In genomic region chr13:30617315-30618185, GRCh38 we compare ENCODE assay signal across 8 cellular contexts. TPM values are rescaled to one million over a fixed set of nuclear protein-coding genes. Genes with fewer than 3 reads are reported as not detected.
A peak's percentile ranks its signal among the peaks of the same experiment; 100 is the strongest.
DNase-seq lines count a peak whose midpoint lies in the region; ATAC-seq and TF ChIP-seq lines count a peak whose summit lies in the region.

Gene USPL1, plus strand, starts transcription at chr13:30617920. Its CDS starts 3,221 bp downstream, at chr13:30621141.

- TF ChIP-seq CTCF in GM10248 (IDR thresholded peaks at IDR 0.05; ENCODE audit: control extremely low read depth, extremely low read depth, low read depth, missing control alignments) (no peak), osteocyte (IDR thresholded peaks at IDR 0.05) (peak; percentile 11), thyroid gland (IDR thresholded peaks at IDR 0.05) (peak in 4 of 6 experiments; percentile 29 to 68 (median 58))

- WGBS in thyroid gland, 2 donors: 0 to 1% methylated on average over 21 to 27 of the region's 78 CpGs

- no peaks in the 10 kb centered on the region for H3K9me3 Mint-ChIP-seq in activated naive CD8-positive, alpha-beta T cell treated with anti-CD3 and anti-CD28 coated beads for 36 hours
- no peaks in the 10 kb centered on the region for H3K9me3 Mint-ChIP-seq in osteocyte (ENCODE audit: unreplicated experiment)

- peak within 1 kb of the TSS; percentile 49 to 93 (median 82) for H3K4me3 ChIP-seq in thyroid gland (replicated peaks in 1 of 3)

- H3K27me3 Mint-ChIP-seq in activated naive CD8-positive, alpha-beta T cell treated with anti-CD3 and anti-CD28 coated beads for 36 hours: no peaks in the 10 kb centered on the region
- no peaks in the 10 kb centered on the region for H3K27me3 Mint-ChIP-seq in osteocyte (ENCODE audit: unreplicated experiment)

- H3K9me3 ChIP-seq in thyroid gland: no peaks in the 10 kb centered on the region

- peaks cover 8% of the 10 kb centered on the region for H3K36me3 Mint-ChIP-seq in activated naive CD8-positive, alpha-beta T cell treated with anti-CD3 and anti-CD28 coated beads for 36 hours
- H3K36me3 Mint-ChIP-seq in osteocyte (ENCODE audit: unreplicated experiment): peaks cover 2% of the 10 kb centered on the region

- peaks cover 35% of the 10 kb centered on the region for H3K4me1 Mint-ChIP-seq in activated naive CD8-positive, alpha-beta T cell treated with anti-CD3 and anti-CD28 coated beads for 36 hours
- H3K4me1 Mint-ChIP-seq in osteocyte (ENCODE audit: unreplicated experiment): peaks cover 14% of the 10 kb centered on the region

- DNase-seq in GM10248 (ENCODE audit: extremely low spot score): peak; percentile 96
- peak; percentile 94 for DNase-seq in NCI-H1092 (lab: John Stamatoyannopoulos, UW)
- DNase-seq in activated naive CD8-positive, alpha-beta T cell treated with anti-CD3 and anti-CD28 coated beads for 36 hours: peak; percentile 98
- peak; percentile 92 to 99 (median 97) for DNase-seq in head of caudate nucleus
- DNase-seq in osteocyte (ENCODE audit: extremely low spot score, unreplicated experiment): peak; percentile 99
- peak; percentile 98 for DNase-seq in thyroid gland

- no peaks in the 10 kb centered on the region for H3K27me3 ChIP-seq in thyroid gland

- POLR2A ChIA-PET in GM10248 (lab: Yijun Ruan, JAX): interaction anchor here (0.6 to 1.4 kb wide), 2 partner anchors 10 to 241 kb away, joined by 3 to 4 read pairs; no protein-coding TSS in a partner anchor

- H3K27ac ChIP-seq in thyroid gland: peak within 1 kb of the TSS; percentile 99 to 100 (median 99)

- no peak within 1 kb of the TSS for H3K27ac Mint-ChIP-seq in activated naive CD8-positive, alpha-beta T cell treated with anti-CD3 and anti-CD28 coated beads for 36 hours
- H3K27ac Mint-ChIP-seq in osteocyte (ENCODE audit: unreplicated experiment): no peak within 1 kb of the TSS

- peaks cover 0 to 4% of the 10 kb centered on the region in 2 donors for H3K36me3 ChIP-seq in thyroid gland

- H3K4me1 ChIP-seq in thyroid gland: peaks cover 10 to 26% of the 10 kb centered on the region in 2 donors

- H3K4me3 Mint-ChIP-seq in activated naive CD8-positive, alpha-beta T cell treated with anti-CD3 and anti-CD28 coated beads for 36 hours: no peak within 1 kb of the TSS
- H3K4me3 Mint-ChIP-seq in osteocyte (ENCODE audit: unreplicated experiment): no peak within 1 kb of the TSS

- intact Hi-C loops in head of caudate nucleus (cut with DNase I): loop anchor here (1.0 to 5.0 kb wide), 3 partner anchors 57 to 210 kb away; partner anchors contain the start of gene HMGB1
- intact Hi-C loops in thyroid gland (cut with DNase I): loop anchor here (10.0 kb wide), 1 partner anchor 153 kb away; the partner anchor contains the start of gene HMGB1

- peak; percentile 90 for ATAC-seq in HG02588 (IDR thresholded peaks at IDR 0.05; ENCODE audit: unreplicated experiment)
- peak; percentile 90 for ATAC-seq in SK-N-SH treated with all-trans-retinoic acid at 6 μM for 48 hours

- CTCF ChIA-PET in GM10248 (lab: Yijun Ruan, JAX): interaction anchor here (2.1 to 3.1 kb wide), 2 partner anchors 9 to 485 kb away, joined by 10 to 11 read pairs; no protein-coding TSS in a partner anchor

- peak; percentile 94 to 95 for TF ChIP-seq POLR2A in thyroid gland (IDR thresholded peaks at IDR 0.05)

TF ChIP-seq in SK-N-SH treated with all-trans-retinoic acid at 6 μM for 48 hours, 23 proteins besides CTCF, POLR2A, EP300 and RAD21 (continues in another document):
- TF ChIP-seq TOX (CRISPR knock-in tag; IDR thresholded peaks at IDR 0.05; ENCODE audit: borderline replicate concordance) (no peak; the same call in 1 of the 2 replicates), PPARA (CRISPR knock-in tag; IDR thresholded peaks at IDR 0.05; ENCODE audit: borderline replicate concordance) (no peak), POU6F1 (CRISPR knock-in tag; IDR thresholded peaks at IDR 0.05; ENCODE audit: borderline replicate concordance, low read depth) (no peak), BACH2 (CRISPR knock-in tag; IDR thresholded peaks at IDR 0.05; ENCODE audit: borderline replicate concordance) (no peak), CSDC2 (CRISPR knock-in tag; IDR thresholded peaks at IDR 0.05) (no peak), ZFP3 (CRISPR knock-in tag; IDR thresholded peaks at IDR 0.05) (no peak), ZNF70 (CRISPR knock-in tag; IDR thresholded peaks at IDR 0.05) (0 out of 2 replicates have a peak, but pooled peaks have one; percentile 41), GLIS3 (CRISPR knock-in tag; IDR thresholded peaks at IDR 0.05) (no peak), RARB (CRISPR knock-in tag; IDR thresholded peaks at IDR 0.05) (no peak), SNAI2 (CRISPR knock-in tag; IDR thresholded peaks at IDR 0.05) (no peak), ZNF565 (CRISPR knock-in tag; conservative IDR thresholded peaks at IDR 0.05; ENCODE audit: low read depth) (no peak), PATZ1 (CRISPR knock-in tag; IDR thresholded peaks at IDR 0.05; ENCODE audit: borderline replicate concordance) (no peak), ARNTL (CRISPR knock-in tag; IDR thresholded peaks at IDR 0.05; ENCODE audit: borderline replicate concordance, low read depth) (no peak), ZC3H10 (CRISPR knock-in tag; IDR thresholded peaks at IDR 0.05) (no peak), ISL1 (CRISPR knock-in tag; IDR thresholded peaks at IDR 0.05) (0 out of 2 replicates have a peak, but pooled peaks have one; percentile 11), TCF4 (CRISPR knock-in tag; IDR thresholded peaks at IDR 0.05; ENCODE audit: borderline replicate concordance) (peak; percentile 30; the same call in 1 of the 2 replicates), ZFP30 (CRISPR knock-in tag; IDR thresholded peaks at IDR 0.05) (no peak; the same call in 1 of the 2 replicates)
- TF ChIP-seq, protein P1, sequence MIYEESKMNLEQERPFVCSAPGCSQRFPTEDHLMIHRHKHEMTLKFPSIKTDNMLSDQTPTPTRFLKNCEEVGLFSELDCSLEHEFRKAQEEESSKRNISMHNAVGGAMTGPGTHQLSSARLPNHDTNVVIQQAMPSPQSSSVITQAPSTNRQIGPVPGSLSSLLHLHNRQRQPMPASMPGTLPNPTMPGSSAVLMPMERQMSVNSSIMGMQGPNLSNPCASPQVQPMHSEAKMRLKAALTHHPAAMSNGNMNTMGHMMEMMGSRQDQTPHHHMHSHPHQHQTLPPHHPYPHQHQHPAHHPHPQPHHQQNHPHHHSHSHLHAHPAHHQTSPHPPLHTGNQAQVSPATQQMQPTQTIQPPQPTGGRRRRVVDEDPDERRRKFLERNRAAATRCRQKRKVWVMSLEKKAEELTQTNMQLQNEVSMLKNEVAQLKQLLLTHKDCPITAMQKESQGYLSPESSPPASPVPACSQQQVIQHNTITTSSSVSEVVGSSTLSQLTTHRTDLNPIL (CRISPR knock-in tag; IDR thresholded peaks at IDR 0.05; ENCODE audit: low read depth): no peak

RNA-seq across cellular contexts. Expression of gene USPL1, which starts in this region (rescaled TPM):
- 10 to 100 TPM; 13.6 to 15.3 TPM for total RNA-seq in activated naive CD8-positive, alpha-beta T cell treated with anti-CD3 and anti-CD28 coated beads for 36 hours
- total RNA-seq in osteocyte (11.9 TPM in 2 replicates), thyroid gland (10 to 100 TPM; 23.6 to 31.0 (median 27.5) TPM)

Comparison
In these comparisons a context has a peak if more than half of its experiments do, and no peak if none do; other contexts are left out.
1. Peak in every context shown above with its lines: DNase-seq, ATAC-seq, H3K4me3 ChIP-seq and H3K27ac ChIP-seq.